ENCODE assay signal across 22 cellular contexts in the genomic region with DNA sequence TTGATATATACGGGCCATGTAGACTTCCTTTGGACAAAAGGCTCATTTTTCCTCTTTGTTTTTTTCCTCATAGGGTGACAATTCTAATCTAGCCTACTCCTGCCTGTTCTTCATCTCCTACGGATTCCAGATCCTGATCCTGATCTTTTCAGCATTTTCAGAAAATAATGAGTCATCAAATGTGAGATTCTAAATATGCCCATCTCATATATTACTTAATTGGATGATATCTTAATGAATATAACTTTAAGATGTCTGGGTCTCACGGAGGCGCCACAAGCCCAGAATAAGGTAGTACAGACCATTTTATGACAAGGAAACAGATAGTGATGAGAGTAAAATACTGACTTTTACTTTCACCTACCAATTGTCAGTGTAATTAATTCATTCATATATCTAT. TPM values are rescaled to one million over a fixed set of nuclear protein-coding genes. Genes with fewer than 3 reads are reported as not detected.
DNase-seq lines count a peak whose midpoint lies in the region; ATAC-seq, FAIRE-seq and TF ChIP-seq lines count a peak whose summit lies in the region.
"Had no signal": no experiment of that assay in that cellular context is flagged by ENCODE, and none has a peak within 500 bp of the region (broad histone marks: within the 10 kb centered on the region; RNA-seq: fewer than 3 reads in every experiment).

No MANE protein-coding gene starts in this region.

- H3K14ac ChIP-seq in IMR-90 (replicated peaks; ENCODE audit: low read depth, low read length): no peak overlapping the region

- no peak overlapping the region for H2BK15ac ChIP-seq in IMR-90 (ENCODE audit: low read depth, low read length)

- no peak for TF ChIP-seq CTCF in HepG2 (CRISPR knock-in tag; IDR thresholded peaks at IDR 0.05)
- TF ChIP-seq CTCF in right lobe of liver (IDR thresholded peaks at IDR 0.05): no peak
- no peak for TF ChIP-seq CTCF in IMR-90 (conservative IDR thresholded peaks at IDR 0.05; ENCODE audit: low read depth, low read length)

- POLR2A ChIA-PET in HepG2 (lab: Yijun Ruan, JAX) (interaction anchor here (4.1 kb wide), 1 partner anchor 62 kb away, joined by 19 read pairs; a partner anchor contains a TSS), IMR-90 (lab: Charles Lee; ENCODE audit: unreplicated experiment) (no interaction called here)

- ATAC-seq in HepG2 (no peak), right lobe of liver (no peak), IMR-90 (ENCODE audit: low read depth) (no peak), sciatic nerve (no peak), left ventricle myocardium superior (no peak)
- no peak for ATAC-seq in stimulated activated effector memory CD8-positive, alpha-beta T cell treated with anti-CD3 and anti-CD28 coated beads, Interleukin-12 subunit alpha, Interleukin-12 subunit beta, amount 100 ng/mL, for 72 hours
- ATAC-seq: CD8-positive, alpha-beta T cell had no signal

- H3K23ac ChIP-seq in IMR-90 (ENCODE audit: low read depth, low read length): no peak overlapping the region

- H4K8ac ChIP-seq in IMR-90 (ENCODE audit: low read depth in 2 of 2, low read length in 2 of 2): no peak overlapping the region

- WGBS in HepG2 (ENCODE audit: low lambda C conversion rate): 98% methylated on average over 4 of the region's 4 CpGs
- WGBS in right lobe of liver (ENCODE audit: insufficient coverage, low coverage, low lambda C conversion rate, missing lambda C conversion rate): 82% methylated on average over 4 of the region's 4 CpGs
- WGBS in IMR-90 (ENCODE audit: extremely low coverage in 2 of 2, insufficient read length in 1 of 2), 2 experiments: no CpG with 5 or more reads among the region's 4 CpGs

- H3K27me3 ChIP-seq in HepG2 (ENCODE audit: control insufficient read depth in 1 of 2, insufficient read depth in 2 of 2, low read length in 2 of 2) (no peaks in the 10 kb centered on the region), right lobe of liver (no peaks in the 10 kb centered on the region), IMR-90 (ENCODE audit: control insufficient read depth, insufficient read depth, low read length) (no peaks in the 10 kb centered on the region)
- H3K27me3 ChIP-seq: BLaER1 treated with 17β-estradiol and CSF1 and Interleukin-3, amounts not matched to agents 10 nM and 100 nM had no signal

- in situ Hi-C loops in HepG2 (cut with HindIII; ENCODE audit: extremely low pct_ligation_motif_present, low pct_unique_long_range_greater_than_20kb) (no loop called here), IMR-90 (cut with MboI; ENCODE audit: low sequenced_read_pairs) (no loop called here)

- H3K9me3 ChIP-seq in HepG2 (ENCODE audit: low read length) (no peaks in the 10 kb centered on the region), right lobe of liver (no peaks in the 10 kb centered on the region), IMR-90 (ENCODE audit: control insufficient read depth, insufficient read depth, low read length) (no peaks in the 10 kb centered on the region)
- H3K9me3 ChIP-seq: BLaER1 treated with 17β-estradiol and CSF1 and Interleukin-3, amounts not matched to agents 10 nM and 100 nM; Caco-2 had no signal

- H2AK9ac ChIP-seq in IMR-90 (replicated peaks; ENCODE audit: low read depth, low read length, poor library complexity): no peak overlapping the region

- peaks cover 20% of the 10 kb centered on the region for H3K4me1 ChIP-seq in HepG2 (ENCODE audit: insufficient read depth, low read length)
- H3K4me1 ChIP-seq in right lobe of liver: peaks cover 0 to 14% (median 4%) of the 10 kb centered on the region in 4 donors
- H3K4me1 ChIP-seq in IMR-90 (ENCODE audit: control insufficient read depth, insufficient read depth, low read length): peaks cover 2% of the 10 kb centered on the region; the same call in 1 of the 2 replicates
- H3K4me1 ChIP-seq: BLaER1 treated with 17β-estradiol and CSF1 and Interleukin-3, amounts not matched to agents 10 nM and 100 nM; Caco-2 had no signal

- H3K9ac ChIP-seq in HepG2 (ENCODE audit: insufficient read depth, low read depth, low read length): no peak overlapping the region
- H3K9ac ChIP-seq in IMR-90 (ENCODE audit: low read depth, low read length): no peak overlapping the region
- H3K9ac ChIP-seq: BLaER1 treated with 17β-estradiol and CSF1 and Interleukin-3, amounts not matched to agents 10 nM and 100 nM had no signal

- H3K4me1 Mint-ChIP-seq in stimulated activated effector memory CD8-positive, alpha-beta T cell treated with anti-CD3 and anti-CD28 coated beads, Interleukin-12 subunit alpha, Interleukin-12 subunit beta, amount 100 ng/mL, for 72 hours: no peaks in the 10 kb centered on the region
- H3K4me1 Mint-ChIP-seq: B cell had no signal

- intact Hi-C loops in HepG2 (cut with micrococcal nuclease; ENCODE audit: unreplicated experiment) (no loop called here), right lobe of liver (cut with DNase I) (no loop called here), IMR-90 (cut with micrococcal nuclease) (no loop called here), sciatic nerve (cut with DNase I) (loop anchor here (1.0 kb wide), 1 partner anchor 23 kb away; no protein-coding TSS in a partner anchor), left ventricle myocardium superior (cut with micrococcal nuclease) (no loop called here)

- H3K4me2 ChIP-seq in HepG2 (ENCODE audit: low read depth, low read length) (no peak overlapping the region), IMR-90 (ENCODE audit: low read depth, low read length) (no peak overlapping the region)
- H3K4me2 ChIP-seq: BLaER1 treated with 17β-estradiol and CSF1 and Interleukin-3, amounts not matched to agents 10 nM and 100 nM had no signal

- peaks cover 43% of the 10 kb centered on the region for H4K20me1 ChIP-seq in HepG2 (ENCODE audit: insufficient read depth, low read length)
- H4K20me1 ChIP-seq in IMR-90 (ENCODE audit: insufficient read depth, low read length): no peaks in the 10 kb centered on the region
- H4K20me1 ChIP-seq: BLaER1 treated with 17β-estradiol and CSF1 and Interleukin-3, amounts not matched to agents 10 nM and 100 nM had no signal

- H3K27ac ChIP-seq in HepG2 (ENCODE audit: extremely low read length, insufficient read depth, low read length): no peak overlapping the region
- no peak overlapping the region for H3K27ac ChIP-seq in right lobe of liver
- H3K27ac ChIP-seq in IMR-90 (ENCODE audit: insufficient read depth, low read length): no peak overlapping the region
- H3K27ac ChIP-seq: BLaER1 treated with 17β-estradiol and CSF1 and Interleukin-3, amounts not matched to agents 10 nM and 100 nM; C4-2B had no signal

- H2AFZ ChIP-seq in HepG2 (ENCODE audit: low read length) (no peak overlapping the region), IMR-90 (replicated peaks; ENCODE audit: low read length, poor library complexity) (no peak overlapping the region)

- H2BK5ac ChIP-seq in IMR-90 (ENCODE audit: low read depth, low read length, poor library complexity, severe bottlenecking): no peak overlapping the region

- H2AK5ac ChIP-seq in IMR-90 (ENCODE audit: low read depth, low read length): no peak overlapping the region

- H3K79me1 ChIP-seq in IMR-90 (ENCODE audit: low read depth in 1 of 2, low read length in 2 of 2): no peaks in the 10 kb centered on the region

- no peak for FAIRE-seq in HepG2 (lab: Jason Lieb, UNC)
- FAIRE-seq: A204.1, D721Med, G401.6, GM12891, GM18507 had no signal

- TF ChIP-seq EP300 in HepG2 (IDR thresholded peaks at IDR 0.05; ENCODE audit: low read depth in 2 of 2, low read length in 2 of 2) (no peak), HepG2 (CRISPR knock-in tag; IDR thresholded peaks at IDR 0.05; ENCODE audit: borderline replicate concordance) (no peak)

- H3K9me1 ChIP-seq in IMR-90 (ENCODE audit: insufficient read depth, low read length): 0 out of 2 replicates have a peak, but pooled peaks cover 3% of the 10 kb centered on the region

- H3K27ac Mint-ChIP-seq in stimulated activated effector memory CD8-positive, alpha-beta T cell treated with anti-CD3 and anti-CD28 coated beads, Interleukin-12 subunit alpha, Interleukin-12 subunit beta, amount 100 ng/mL, for 72 hours: peak overlapping the region; percentile 15
- H3K27ac Mint-ChIP-seq: B cell; CD4-positive, alpha-beta T cell; CD8-positive, alpha-beta T cell had no signal

- no peaks in the 10 kb centered on the region for H3K36me3 Mint-ChIP-seq in stimulated activated effector memory CD8-positive, alpha-beta T cell treated with anti-CD3 and anti-CD28 coated beads, Interleukin-12 subunit alpha, Interleukin-12 subunit beta, amount 100 ng/mL, for 72 hours

- no peak overlapping the region for H4K5ac ChIP-seq in IMR-90 (ENCODE audit: low read depth, low read length)

- TF ChIP-seq RAD21 in HepG2 (CRISPR knock-in tag; IDR thresholded peaks at IDR 0.05) (no peak), IMR-90 (IDR thresholded peaks at IDR 0.05; ENCODE audit: low read length) (no peak)

- no peak overlapping the region for H4K91ac ChIP-seq in IMR-90 (ENCODE audit: insufficient read depth, low read depth, low read length)

- H3K9me3 Mint-ChIP-seq in stimulated activated effector memory CD8-positive, alpha-beta T cell treated with anti-CD3 and anti-CD28 coated beads, Interleukin-12 subunit alpha, Interleukin-12 subunit beta, amount 100 ng/mL, for 72 hours: no peaks in the 10 kb centered on the region
- H3K9me3 Mint-ChIP-seq: CD4-positive, alpha-beta T cell; CD8-positive, alpha-beta T cell had no signal

- H2BK20ac ChIP-seq in IMR-90 (ENCODE audit: low read depth, low read length): no peak overlapping the region

- H3K36me3 ChIP-seq in HepG2 (replicated peaks in 1 of 2; ENCODE audit: control insufficient read depth in 1 of 2, insufficient read depth in 2 of 2, low read length in 2 of 2) (peaks cover 34 to 91% of the 10 kb centered on the region in 2 experiments), right lobe of liver (peaks cover 0 to 91% (median 42%) of the 10 kb centered on the region in 4 donors), IMR-90 (ENCODE audit: control insufficient read depth, insufficient read depth, low read length) (no peaks in the 10 kb centered on the region)
- H3K36me3 ChIP-seq: BLaER1 treated with 17β-estradiol and CSF1 and Interleukin-3, amounts not matched to agents 10 nM and 100 nM had no signal

- no TSS peak for BruUV-seq in HepG2 (replicated peaks; lab: Mats Ljungman, UMichigan)
- no TSS peak for BruUV-seq in IMR-90 (replicated peaks; lab: Mats Ljungman, UMichigan)

- H3K4me3 ChIP-seq in HepG2 (replicated peaks in 1 of 3; ENCODE audit: insufficient read depth in 1 of 3, low read depth in 2 of 3, low read length in 3 of 3) (no peak overlapping the region), right lobe of liver (no peak overlapping the region), IMR-90 (ENCODE audit: insufficient read depth, low read depth, low read length) (no peak overlapping the region)
- H3K4me3 ChIP-seq: BLaER1 treated with 17β-estradiol and CSF1 and Interleukin-3, amounts not matched to agents 10 nM and 100 nM had no signal

- no peak for TF ChIP-seq POLR2A in HepG2 (IDR thresholded peaks at IDR 0.05; ENCODE audit: insufficient read depth in 1 of 2, low read depth in 2 of 2, low read length in 2 of 2)
- TF ChIP-seq POLR2A in right lobe of liver (IDR thresholded peaks at IDR 0.05): no peak
- no peak for TF ChIP-seq POLR2A in IMR-90 (IDR thresholded peaks at IDR 0.05; ENCODE audit: low read depth, low read length)

- no peak overlapping the region for H3K4me3 Mint-ChIP-seq in stimulated activated effector memory CD8-positive, alpha-beta T cell treated with anti-CD3 and anti-CD28 coated beads, Interleukin-12 subunit alpha, Interleukin-12 subunit beta, amount 100 ng/mL, for 72 hours
- H3K4me3 Mint-ChIP-seq: B cell; CD4-positive, alpha-beta T cell; CD8-positive, alpha-beta T cell had no signal

- no peak overlapping the region for H3K4ac ChIP-seq in IMR-90 (ENCODE audit: low read depth, low read length)

- H3K18ac ChIP-seq in IMR-90 (ENCODE audit: low read depth, low read length): no peak overlapping the region

- DNase-seq in HepG2 (ENCODE audit: low spot score) (no peak), right lobe of liver (no peak), IMR-90 (no peak), sciatic nerve (ENCODE audit: low spot score) (no peak), left ventricle myocardium superior (no peak)
- no peak for DNase-seq in stimulated activated effector memory CD8-positive, alpha-beta T cell treated with anti-CD3 and anti-CD28 coated beads, Interleukin-12 subunit alpha, Interleukin-12 subunit beta, amount 100 ng/mL, for 72 hours (ENCODE audit: low spot score in 2 of 2)
- DNase-seq: 8988T; AML-193; Caco-2; Calu3; CD4-positive, alpha-beta T cell; CD8-positive, alpha-beta T cell; DMS79 treated with DMSO at 0.1 percent for 48 hours; GF-D8 had no signal

- H2BK120ac ChIP-seq in IMR-90 (ENCODE audit: low read depth, low read length): no peak overlapping the region

- H3K79me2 ChIP-seq in HepG2 (ENCODE audit: insufficient read depth, low read length): peaks cover 43% of the 10 kb centered on the region

- H3K56ac ChIP-seq in IMR-90 (ENCODE audit: extremely low read depth, insufficient read depth, low read length): no peak overlapping the region

- dilution Hi-C loops in IMR-90 (cut with HindIII; ENCODE audit: low sequenced_read_pairs, unreplicated experiment): no loop called here

- CTCF ChIA-PET in HepG2 (lab: Yijun Ruan, JAX; ENCODE audit: low intra/inter-chr PET ratio, low total read pairs): no interaction called here
- CTCF ChIA-PET in IMR-90 (lab: Yijun Ruan, JAX): no interaction called here

RNA-seq across cellular contexts. Expression of a gene that starts 11.4 kb away (rescaled TPM):
- total RNA-seq in HepG2 (2016; rRNA removed; fragmentation: Illumina TruSeq; extraction: Trizol) (69.6 and 181 TPM in 2 replicates), right lobe of liver (100 to 1,000 TPM; 136 to 372 (median 156) TPM), IMR-90 (2012; rRNA removed) (0.28 and 0.36 TPM in 2 replicates), sciatic nerve (10.4 TPM), left ventricle myocardium superior (0.25 TPM)
- 31.3 and 40.8 TPM in 2 replicates for total RNA-seq in HepG2 (2016; cell fraction: cytosol; rRNA removed; fragmentation: Illumina TruSeq; extraction: Trizol; ENCODE audit: low read depth)
- total RNA-seq in HepG2 (2016; cell fraction: insoluble cytoplasmic fraction; rRNA removed; fragmentation: Illumina TruSeq; extraction: Trizol): 67.7 and 182 TPM in 2 replicates
- total RNA-seq in HepG2 (2016; cell fraction: membrane; rRNA removed; fragmentation: Illumina TruSeq; extraction: Trizol): 50.0 and 56.1 TPM in 2 replicates
- total RNA-seq in HepG2 (2016; cell fraction: nucleus; rRNA removed; fragmentation: Illumina TruSeq; extraction: Trizol): 355 and 375 TPM in 2 replicates
- polyA plus RNA-seq in HepG2 (2011; rRNA removed) (494 and 497 TPM in 2 replicates), IMR-90 (2012; rRNA removed) (0.21 and 0.22 TPM in 2 replicates)
- polyA plus RNA-seq in HepG2 (2011; cell fraction: cytosol; rRNA removed): 143 and 146 TPM in 2 replicates
- 1,936 and 2,090 TPM in 2 replicates for polyA plus RNA-seq in HepG2 (2011; cell fraction: nucleus; rRNA removed)
- polyA plus RNA-seq in HepG2 (2012): 190 and 211 TPM in 2 replicates
- polyA plus RNA-seq in HepG2 (2016; cell fraction: cytosol; fragmentation: Illumina TruSeq; extraction: Trizol; ENCODE audit: low read depth): 15.4 and 16.6 TPM in 2 replicates
- polyA plus RNA-seq in HepG2 (2016; cell fraction: insoluble cytoplasmic fraction; fragmentation: Illumina TruSeq; extraction: Trizol; ENCODE audit: low read depth): 60.6 and 62.7 TPM in 2 replicates
- polyA plus RNA-seq in HepG2 (2016; cell fraction: membrane; fragmentation: Illumina TruSeq; extraction: Trizol; ENCODE audit: low read depth): 30.7 and 37.6 TPM in 2 replicates
- polyA plus RNA-seq in HepG2 (2016; cell fraction: nucleus; fragmentation: Illumina TruSeq; extraction: Trizol; ENCODE audit: insufficient read depth, low read depth): 729 and 777 TPM in 2 replicates
- polyA minus RNA-seq in HepG2 (2011; rRNA and poly(A)+ RNA removed; ENCODE audit: low replicate concordance): 436 and 561 TPM in 2 replicates
- 86.9 and 93.4 TPM in 2 replicates for polyA minus RNA-seq in HepG2 (2011; cell fraction: cytosol; rRNA and poly(A)+ RNA removed)
- 718 and 929 TPM in 2 replicates for polyA minus RNA-seq in HepG2 (2011; cell fraction: nucleus; rRNA and poly(A)+ RNA removed)
- 0.05 TPM in 2 replicates for polyA plus RNA-seq in IMR-90 (2012; cell fraction: cytosol; rRNA removed)
- polyA plus RNA-seq in IMR-90 (2012; cell fraction: nucleus; rRNA removed; ENCODE audit: low replicate concordance): 0.40 and 0.83 TPM in 2 replicates
